19 cellular contexts compared by ENCODE assay signal in the genomic region with DNA sequence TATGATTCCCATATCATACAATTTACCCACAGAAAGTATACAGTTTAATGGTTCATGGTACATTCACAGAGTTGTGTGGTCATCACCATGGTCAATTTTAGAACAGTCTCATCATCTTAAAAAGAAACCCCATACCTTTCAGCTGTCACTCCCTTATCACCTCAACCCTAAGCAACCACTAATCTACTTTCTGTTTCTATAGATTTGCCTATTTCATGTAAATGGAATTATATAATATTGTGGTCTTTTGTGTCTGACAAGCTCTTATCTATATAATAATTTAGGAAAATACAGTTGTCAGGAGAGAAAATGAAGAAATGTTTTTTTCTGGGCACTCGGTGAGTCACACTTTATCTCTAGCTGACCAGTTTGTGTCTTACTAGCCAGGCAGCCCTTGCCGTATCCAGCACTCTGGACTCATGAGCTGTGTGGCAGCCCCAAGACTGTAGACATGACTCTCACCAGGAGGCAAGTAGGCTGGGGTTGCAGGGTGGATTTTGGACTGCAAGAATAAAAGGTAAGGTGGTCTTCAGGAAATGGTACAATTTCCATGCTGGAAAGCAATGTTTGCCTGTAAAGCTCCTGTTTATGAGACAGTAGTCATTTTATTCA.
DNase-seq lines count a peak whose midpoint lies in the region; ATAC-seq and TF ChIP-seq lines count a peak whose summit lies in the region.
"Had no signal": no experiment of that assay in that cellular context is flagged by ENCODE, and none has a peak within 500 bp of the region (broad histone marks: within the 10 kb centered on the region; RNA-seq: fewer than 3 reads in every experiment).

No MANE protein-coding gene starts in this region.

- no peak overlapping the region for H3K27ac ChIP-seq in left lung
- H3K27ac ChIP-seq: parathyroid adenoma had no signal

- no peaks in the 10 kb centered on the region for H3K4me1 ChIP-seq in left lung
- H3K4me1 ChIP-seq: parathyroid adenoma had no signal

- H3K27me3 ChIP-seq in MG63 (no peaks in the 10 kb centered on the region), left lung (no peaks in the 10 kb centered on the region)

- peak; percentile 35 for ATAC-seq in left lung

- H3K9me3 ChIP-seq in MG63 (no peaks in the 10 kb centered on the region), left lung (no peaks in the 10 kb centered on the region)

- TF ChIP-seq CTCF in cardiac fibroblast (IDR thresholded peaks at IDR 0.05; ENCODE audit: low read depth, low read length) (no peak), left lung (IDR thresholded peaks at IDR 0.05) (no peak)

- H3K36me3 ChIP-seq in MG63: no peaks in the 10 kb centered on the region
- H3K36me3 ChIP-seq in left lung: no peaks in the 10 kb centered on the region

- intact Hi-C loops in left lung (cut with DNase I): loop anchor here in 1 of 2 donors (10.0 kb wide), 1 partner anchor 235 kb away; the partner anchor contains the start of gene THRB

- DNase-seq in EH (ENCODE audit: low read depth) (peak; percentile 18), MG63 (peak; percentile 17), cardiac fibroblast (ENCODE audit: low read depth in 2 of 2) (peak; percentile 61 to 74), left lung (no peak), NCI-H1417 treated with DMSO at 0.1 percent for 48 hours (lab: John Stamatoyannopoulos, UW) (no peak), NCI-H1694 (lab: John Stamatoyannopoulos, UW) (no peak), nucleus accumbens (lab: John Stamatoyannopoulos, UW) (no peak), globus pallidus (ENCODE audit: low spot score) (no peak)
- DNase-seq: activated CD4-positive, CD25-positive, alpha-beta regulatory T cell treated with anti-CD3 and anti-CD28 coated beads, Interleukin-2, amount 50 U/mL, for 72 hours; activated T-cell treated with anti-CD3 and anti-CD28 coated beads, Interleukin-2, amount 50 U/mL, for 48 hours; AML-193; amygdala; DMS79; effector CD8-positive, alpha-beta T cell; Kasumi-1; NCI-H2107; stimulated activated CD4-positive, alpha-beta T cell treated with anti-CD3 and anti-CD28 coated beads, Interleukin-4, amount 100 ng/mL, for 24 hours; stimulated activated naive CD4-positive, alpha-beta T cell had no signal

- no peak overlapping the region for H3K4me3 ChIP-seq in MG63
- H3K4me3 ChIP-seq in cardiac fibroblast (replicated peaks in 1 of 2; ENCODE audit: low read depth in 2 of 2, low read length in 2 of 2): no peak overlapping the region
- H3K4me3 ChIP-seq in left lung: no peak overlapping the region

Comparison
In these comparisons a context has a peak if more than half of its experiments do, and no peak if none do; other contexts are left out.
1. DNase-seq: peak in EH (single experiment), MG63 (single experiment) and cardiac fibroblast (2 of 2); none in left lung (0 of 2), NCI-H1417 treated with DMSO at 0.1 percent for 48 hours (single experiment), NCI-H1694 (single experiment), nucleus accumbens (0 of 56) and globus pallidus (single experiment).